ENCODE assay signal across 16 cellular contexts in the genomic region with DNA sequence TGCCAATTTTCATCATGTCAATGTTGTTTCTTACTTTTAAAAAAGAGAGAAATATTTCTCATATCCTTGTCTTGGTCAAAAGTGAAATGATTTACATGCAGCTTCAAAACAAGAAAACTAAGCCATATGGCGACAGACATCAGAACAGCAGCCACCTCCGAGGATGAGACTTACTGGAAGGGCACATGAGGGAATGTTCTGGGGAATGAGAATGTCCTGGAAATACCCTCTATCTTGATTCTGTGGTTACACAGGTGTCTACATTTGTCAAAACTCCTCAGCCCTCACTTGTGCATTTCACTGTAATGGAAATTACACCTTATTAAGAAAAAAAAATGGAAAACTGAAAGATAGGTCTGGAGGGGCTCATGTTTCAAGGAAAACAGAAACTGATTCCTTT. TPM values are rescaled to one million over a fixed set of nuclear protein-coding genes. Genes with fewer than 3 reads are reported as not detected.
DNase-seq lines count a peak whose midpoint lies in the region; ATAC-seq lines count a peak whose summit lies in the region.
"Had no signal": no experiment of that assay in that cellular context is flagged by ENCODE, and none has a peak within 500 bp of the region (broad histone marks: within the 10 kb centered on the region; RNA-seq: fewer than 3 reads in every experiment).

No MANE protein-coding gene starts in this region.

- H3K4ac ChIP-seq in trophoblast cell (ENCODE audit: low read depth, low read length): no peak overlapping the region

- H2AK5ac ChIP-seq in trophoblast cell (ENCODE audit: low read length): no peak overlapping the region

- DNase-seq in CD4-positive, alpha-beta memory T cell: no peak
- DNase-seq in LHCN-M2 (ENCODE audit: low read depth) (peak; percentile 59), trophoblast cell (peak; percentile 11 to 33), germinal center (ENCODE audit: low spot score) (no peak), NCI-H446 treated with DMSO at 0.1 percent for 48 hours (lab: John Stamatoyannopoulos, UW) (no peak), NCI-H2107 (lab: John Stamatoyannopoulos, UW) (no peak)
- no peak for DNase-seq in activated naive CD8-positive, alpha-beta T cell treated with anti-CD3 and anti-CD28 coated beads, Interleukin-2, amount 50 U/mL, for 24 hours
- DNase-seq: activated naive CD4-positive, alpha-beta T cell treated with anti-CD3 and anti-CD28 coated beads, Interleukin-2, amount 10 ng/mL, durations not matched to agents 7 days and 5 days; hypothalamus; left cardiac atrium; NCI-H187; NCI-H526 treated with DMSO at 0.1 percent for 48 hours; PC-9; stimulated activated naive CD4-positive, alpha-beta T cell; SW 1271 had no signal

- no peak overlapping the region for H3K27ac ChIP-seq in CD4-positive, alpha-beta memory T cell (ENCODE audit: low read depth, low read length)
- no peak overlapping the region for H3K27ac ChIP-seq in trophoblast cell (ENCODE audit: low read depth, low read length)
- H3K27ac ChIP-seq: C4-2B, PC-9 had no signal

- no peak overlapping the region for H3K14ac ChIP-seq in trophoblast cell (ENCODE audit: low read length)

- no peaks in the 10 kb centered on the region for H3K36me3 ChIP-seq in CD4-positive, alpha-beta memory T cell (ENCODE audit: insufficient read depth, low read length)
- H3K36me3 ChIP-seq in trophoblast cell (ENCODE audit: control insufficient read depth in 1 of 2, insufficient read depth in 2 of 2, low read length in 2 of 2): no peaks in the 10 kb centered on the region

- H2AFZ ChIP-seq in trophoblast cell (ENCODE audit: insufficient read depth, low read length, poor library complexity): no peak overlapping the region
- H2AFZ ChIP-seq: PC-9 had no signal

- no peak overlapping the region for H3K9ac ChIP-seq in trophoblast cell (ENCODE audit: low read length)

- H3K18ac ChIP-seq in trophoblast cell (ENCODE audit: low read length): no peak overlapping the region

- CTCF ChIA-PET in CD4-positive, alpha-beta memory T cell (lab: Charles Lee; ENCODE audit: partially characterized antibody): interaction anchor here (0.9 kb wide), 1 partner anchor 13 kb away, joined by 3 read pairs; no protein-coding TSS in a partner anchor

- H4K91ac ChIP-seq in trophoblast cell (ENCODE audit: low read depth, low read length): no peak overlapping the region

- no peak overlapping the region for H3K23ac ChIP-seq in trophoblast cell (ENCODE audit: low read length)

- H3K79me1 ChIP-seq in trophoblast cell (ENCODE audit: low read length): peaks cover 2% of the 10 kb centered on the region

- H3K4me1 Mint-ChIP-seq in CD4-positive, alpha-beta memory T cell: peaks cover 51 to 82% (median 66%) of the 10 kb centered on the region in 4 donors
- H3K4me1 Mint-ChIP-seq in activated naive CD8-positive, alpha-beta T cell treated with anti-CD3 and anti-CD28 coated beads, Interleukin-2, amount 50 U/mL, for 24 hours: peaks cover 77% of the 10 kb centered on the region

- POLR2A ChIA-PET in CD4-positive, alpha-beta memory T cell (lab: Charles Lee; ENCODE audit: partially characterized antibody): interaction anchor here (1.6 to 1.7 kb wide), 2 partner anchors 10 to 12 kb away, joined by 6 to 8 read pairs; no protein-coding TSS in a partner anchor

- no peaks in the 10 kb centered on the region for H3K27me3 Mint-ChIP-seq in CD4-positive, alpha-beta memory T cell
- H3K27me3 Mint-ChIP-seq in activated naive CD8-positive, alpha-beta T cell treated with anti-CD3 and anti-CD28 coated beads, Interleukin-2, amount 50 U/mL, for 24 hours: no peaks in the 10 kb centered on the region
- H3K27me3 Mint-ChIP-seq: activated naive CD4-positive, alpha-beta T cell treated with anti-CD3 and anti-CD28 coated beads, Interleukin-2, amount 10 ng/mL, durations not matched to agents 7 days and 5 days had no signal

- H4K12ac ChIP-seq in trophoblast cell (ENCODE audit: low read depth, low read length): no peak overlapping the region

- no peak for ATAC-seq in activated naive CD8-positive, alpha-beta T cell treated with anti-CD3 and anti-CD28 coated beads, Interleukin-2, amount 50 U/mL, for 24 hours
- ATAC-seq: left cardiac atrium had no signal

- no peak overlapping the region for H3K4me3 Mint-ChIP-seq in CD4-positive, alpha-beta memory T cell
- H3K4me3 Mint-ChIP-seq in activated naive CD8-positive, alpha-beta T cell treated with anti-CD3 and anti-CD28 coated beads, Interleukin-2, amount 50 U/mL, for 24 hours: no peak overlapping the region
- H3K4me3 Mint-ChIP-seq: activated naive CD4-positive, alpha-beta T cell treated with anti-CD3 and anti-CD28 coated beads, Interleukin-2, amount 10 ng/mL, durations not matched to agents 7 days and 5 days had no signal

- no peak overlapping the region for H2BK5ac ChIP-seq in trophoblast cell (ENCODE audit: low read depth, low read length, poor library complexity)

- H3K79me2 ChIP-seq in trophoblast cell (ENCODE audit: control insufficient read depth, insufficient read depth, low read length, poor library complexity): no peaks in the 10 kb centered on the region

- peaks cover 0 to 2% of the 10 kb centered on the region in 2 donors for H3K36me3 Mint-ChIP-seq in CD4-positive, alpha-beta memory T cell
- H3K36me3 Mint-ChIP-seq in activated naive CD8-positive, alpha-beta T cell treated with anti-CD3 and anti-CD28 coated beads, Interleukin-2, amount 50 U/mL, for 24 hours (ENCODE audit: low read depth): peaks cover 9% of the 10 kb centered on the region

- no peaks in the 10 kb centered on the region for H3K9me3 Mint-ChIP-seq in CD4-positive, alpha-beta memory T cell
- H3K9me3 Mint-ChIP-seq in activated naive CD8-positive, alpha-beta T cell treated with anti-CD3 and anti-CD28 coated beads, Interleukin-2, amount 50 U/mL, for 24 hours: no peaks in the 10 kb centered on the region
- H3K9me3 Mint-ChIP-seq: activated naive CD4-positive, alpha-beta T cell treated with anti-CD3 and anti-CD28 coated beads, Interleukin-2, amount 10 ng/mL, durations not matched to agents 7 days and 5 days had no signal

- H3K27me3 ChIP-seq in CD4-positive, alpha-beta memory T cell (ENCODE audit: insufficient read depth, low read length): no peaks in the 10 kb centered on the region
- H3K27me3 ChIP-seq in trophoblast cell (ENCODE audit: insufficient read depth, low read length): no peaks in the 10 kb centered on the region

- no peak overlapping the region for H3K4me2 ChIP-seq in trophoblast cell (ENCODE audit: low read length)
- H3K4me2 ChIP-seq: PC-9 had no signal

- H3K4me3 ChIP-seq in CD4-positive, alpha-beta memory T cell (ENCODE audit: low read length in 2 of 2): no peak overlapping the region
- H3K4me3 ChIP-seq in trophoblast cell (ENCODE audit: low read depth, low read length): no peak overlapping the region
- H3K4me3 ChIP-seq: PC-9 had no signal

- intact Hi-C loops in CD4-positive, alpha-beta memory T cell (cut with micrococcal nuclease): no loop called here

- H3K4me1 ChIP-seq in CD4-positive, alpha-beta memory T cell (ENCODE audit: insufficient read depth, low read length): peaks cover 79% of the 10 kb centered on the region
- peaks cover 20 to 22% of the 10 kb centered on the region in 2 experiments for H3K4me1 ChIP-seq in trophoblast cell (ENCODE audit: control insufficient read depth in 1 of 2, insufficient read depth in 2 of 2, low read length in 2 of 2)

- WGBS in trophoblast cell (ENCODE audit: extremely low coverage, insufficient coverage, insufficient read length): no CpG with 5 or more reads among the region's 2 CpGs

- H3K9me3 ChIP-seq in CD4-positive, alpha-beta memory T cell (ENCODE audit: control insufficient read depth in 1 of 2, low read length in 2 of 2): no peaks in the 10 kb centered on the region
- no peaks in the 10 kb centered on the region for H3K9me3 ChIP-seq in trophoblast cell (ENCODE audit: insufficient read depth, low read depth, low read length)

- no peak overlapping the region for H2BK12ac ChIP-seq in trophoblast cell (ENCODE audit: low read length)

- H2BK120ac ChIP-seq in trophoblast cell (ENCODE audit: insufficient read depth, low read length, poor library complexity): no peak overlapping the region

- peak overlapping the region in 5 of 7 donors; percentile 19 to 92 (median 72) for H3K27ac Mint-ChIP-seq in CD4-positive, alpha-beta memory T cell
- H3K27ac Mint-ChIP-seq in activated naive CD8-positive, alpha-beta T cell treated with anti-CD3 and anti-CD28 coated beads, Interleukin-2, amount 50 U/mL, for 24 hours: peak overlapping the region; percentile 15
- H3K27ac Mint-ChIP-seq: activated naive CD4-positive, alpha-beta T cell treated with anti-CD3 and anti-CD28 coated beads, Interleukin-2, amount 10 ng/mL, durations not matched to agents 7 days and 5 days had no signal

- no peak overlapping the region for H4K8ac ChIP-seq in trophoblast cell (ENCODE audit: low read depth, low read length)

RNA-seq across cellular contexts. Expression of a gene that starts 14.2 kb away (rescaled TPM):
- 100 to 1,000 TPM in 1 of 2 experiments, 10 to 100 TPM in 1; 86.0 to 104 TPM for total RNA-seq in CD4-positive, alpha-beta memory T cell
- 10 to 100 TPM; 10.0 to 65.2 TPM for polyA plus RNA-seq in CD4-positive, alpha-beta memory T cell
- 50.5 and 61.5 TPM in 2 replicates for total RNA-seq in LHCN-M2 (2014; rRNA removed)
- 54.0 TPM for polyA plus RNA-seq in LHCN-M2 (2012)
- 50.0 and 52.3 TPM in 2 replicates for polyA plus RNA-seq in trophoblast cell (2013)

Comparison
In these comparisons a context has a peak if more than half of its experiments do, and no peak if none do; other contexts are left out.
1. DNase-seq: peak in LHCN-M2 (single experiment) and trophoblast cell (2 of 2); none in CD4-positive, alpha-beta memory T cell (0 of 5), activated naive CD8-positive, alpha-beta T cell treated with anti-CD3 and anti-CD28 coated beads, Interleukin-2, amount 50 U/mL, for 24 hours (single experiment), germinal center (single experiment), NCI-H446 treated with DMSO at 0.1 percent for 48 hours (single experiment) and NCI-H2107 (single experiment).